ENCODE assay signal across 1 cellular context in genomic region chr12:116880817-116881324, GRCh38.
TF ChIP-seq lines count a peak whose summit lies in the region.

No MANE protein-coding gene starts in this region.

TF ChIP-seq in K562, 482 proteins besides CTCF, POLR2A, EP300 and RAD21 (continued from another document and continues in another):
- no peak for TF ChIP-seq CHD7 (IDR thresholded peaks at IDR 0.05; ENCODE audit: low read depth, low read length)
- TF ChIP-seq NONO (IDR thresholded peaks at IDR 0.05; ENCODE audit: low read depth in 2 of 2, low read length in 1 of 2), result 0 out of 4 replicates have a peak, but pooled peaks of 1 of the 2 experiments have one; percentile 20
- peak; percentile 81 to 91; a peak in 3 of 4 replicates for TF ChIP-seq UBTF (IDR thresholded peaks at IDR 0.05; ENCODE audit: borderline replicate concordance in 1 of 2, low read depth in 2 of 2, low read length in 2 of 2)
- TF ChIP-seq MYC (IDR thresholded peaks at IDR 0.05; ENCODE audit: low read depth, low read length), result peak; percentile 63
- TF ChIP-seq MYC (CRISPR knock-in tag; IDR thresholded peaks at IDR 0.05; ENCODE audit: borderline replicate concordance, low read depth), result no peak
- TF ChIP-seq CXXC5 (CRISPR knock-in tag; IDR thresholded peaks at IDR 0.05), result peak; percentile 66
- peak; percentile 30; the same call in 1 of the 2 replicates for TF ChIP-seq PHF8 (IDR thresholded peaks at IDR 0.05; ENCODE audit: borderline replicate concordance, low read length)
- no peak for TF ChIP-seq SREBF2 (CRISPR knock-in tag; IDR thresholded peaks at IDR 0.05)
- TF ChIP-seq THRA (IDR thresholded peaks at IDR 0.05), result no peak
- TF ChIP-seq SMAD4 (CRISPR knock-in tag; conservative IDR thresholded peaks at IDR 0.05), result peak; percentile 43
- TF ChIP-seq HNRNPUL1 (IDR thresholded peaks at IDR 0.05; ENCODE audit: low read length), result no peak
- peak; percentile 67 for TF ChIP-seq CTCFL (IDR thresholded peaks at IDR 0.05; ENCODE audit: borderline replicate concordance, insufficient read depth, low read depth, low read length, poor library complexity, severe bottlenecking)
- TF ChIP-seq ZNF146 (CRISPR knock-in tag; IDR thresholded peaks at IDR 0.05; ENCODE audit: unreplicated experiment), result no peak
- no peak for TF ChIP-seq GABPB1 (CRISPR knock-in tag; IDR thresholded peaks at IDR 0.05)
- no peak for TF ChIP-seq RBM34 (IDR thresholded peaks at IDR 0.05; ENCODE audit: borderline replicate concordance, insufficient read depth, low read length)
- TF ChIP-seq HDAC6 (IDR thresholded peaks at IDR 0.05; ENCODE audit: low read depth, low read length), result peak; percentile 98
- 0 out of 2 replicates have a peak, but pooled peaks have one; percentile 17 for TF ChIP-seq VEZF1 (CRISPR knock-in tag; IDR thresholded peaks at IDR 0.05)
- no peak for TF ChIP-seq TAF15 (IDR thresholded peaks at IDR 0.05; ENCODE audit: low read depth, low read length)
- no peak for TF ChIP-seq ZBTB40 (IDR thresholded peaks at IDR 0.05)
- TF ChIP-seq ZBTB40 (CRISPR knock-in tag; IDR thresholded peaks at IDR 0.05), result no peak
- no peak for TF ChIP-seq ZNF143 (CRISPR knock-in tag; IDR thresholded peaks at IDR 0.05)
- TF ChIP-seq NRF1 (conservative IDR thresholded peaks at IDR 0.05 in 1 of 2, IDR thresholded peaks at IDR 0.05 in 1 of 2), result peak in 1 of 2 experiments; percentile 49; a peak in 2 of 4 replicates
- peak; percentile 54 for TF ChIP-seq HMGN3 (IDR thresholded peaks at IDR 0.05; ENCODE audit: borderline replicate concordance, extremely low read depth, insufficient read length, low read depth, low read length)
